Comparison of ENCODE assay signal across 10 cellular contexts in the genomic region with DNA sequence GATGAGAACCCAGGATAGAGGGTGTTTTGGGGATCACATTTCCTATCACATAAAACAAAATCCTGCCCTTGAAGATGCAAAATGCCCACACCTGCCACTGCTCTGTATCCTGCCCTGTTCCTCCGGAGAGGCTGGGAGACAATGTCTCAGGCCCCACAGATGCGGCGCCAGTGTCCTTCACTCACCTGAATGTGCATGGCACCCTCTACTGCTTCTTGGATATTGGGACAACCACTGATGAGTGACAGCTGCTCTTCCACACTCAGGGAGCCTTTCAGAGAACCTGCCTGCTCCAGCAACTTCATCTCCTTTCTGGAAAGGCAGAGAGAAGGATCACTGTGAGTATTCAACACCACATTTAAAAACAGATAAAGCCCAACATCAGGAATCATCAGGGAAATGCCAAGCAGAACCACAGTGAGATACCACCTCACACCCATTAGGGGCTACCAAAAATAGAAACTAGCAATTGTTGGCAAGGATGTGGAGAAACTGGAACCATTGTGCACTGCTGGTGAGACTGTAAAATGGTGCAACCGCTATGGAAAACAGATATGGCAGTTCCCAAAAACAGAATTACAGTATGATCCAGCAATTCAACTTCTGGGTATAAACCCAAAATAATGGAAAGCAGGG. TPM values are rescaled to one million over a fixed set of nuclear protein-coding genes. Genes with fewer than 3 reads are reported as not detected.
DNase-seq lines count a peak whose midpoint lies in the region; ATAC-seq and TF ChIP-seq lines count a peak whose summit lies in the region.
"Had no signal": no experiment of that assay in that cellular context is flagged by ENCODE, and none has a peak within 500 bp of the region (broad histone marks: within the 10 kb centered on the region; RNA-seq: fewer than 3 reads in every experiment).

No MANE protein-coding gene starts in this region.

- BruUV-seq in Calu3 (replicated peaks; lab: Mats Ljungman, UMichigan): no TSS peak
- no TSS peak for BruUV-seq in Panc1 (replicated peaks; lab: Mats Ljungman, UMichigan)

- no peaks in the 10 kb centered on the region for H3K27me3 Mint-ChIP-seq in Calu3 (ENCODE audit: unreplicated experiment)
- H3K27me3 Mint-ChIP-seq: central memory CD8-positive, alpha-beta T cell; naive B cell had no signal

- ATAC-seq in GM21576 (IDR thresholded peaks at IDR 0.05; ENCODE audit: unreplicated experiment) (peak; percentile 53), Panc1 (peak; percentile 98), left cardiac atrium (peak; percentile 61 to 62), GM19397 (IDR thresholded peaks at IDR 0.05; ENCODE audit: unreplicated experiment) (no peak), HG03039 (IDR thresholded peaks at IDR 0.05; ENCODE audit: unreplicated experiment) (no peak), GM21619 (IDR thresholded peaks at IDR 0.05; ENCODE audit: unreplicated experiment) (no peak)

- no peak overlapping the region for H3K27ac Mint-ChIP-seq in Calu3 (ENCODE audit: unreplicated experiment)

- POLR2A ChIA-PET in Panc1 (lab: Charles Lee): no interaction called here

- H3K4me3 ChIP-seq in Panc1 (ENCODE audit: low read depth in 2 of 2, low read length in 2 of 2): no peak overlapping the region

- no peaks in the 10 kb centered on the region for H3K27me3 ChIP-seq in Panc1 (ENCODE audit: control insufficient read depth, insufficient read depth, low read length)

- in situ Hi-C loops in Panc1 (cut with HindIII; ENCODE audit: low pct_unique_long_range_greater_than_20kb, low sequenced_read_pairs): no loop called here

- peak overlapping the region; percentile 29; the same call in 1 of the 2 replicates for H3K27ac ChIP-seq in Panc1 (ENCODE audit: low read length)

- no peaks in the 10 kb centered on the region for H3K36me3 Mint-ChIP-seq in Calu3 (ENCODE audit: insufficient read depth, unreplicated experiment)

- intact Hi-C loops in Calu3 (cut with micrococcal nuclease; ENCODE audit: unreplicated experiment) (loop anchor here (1.0 to 10.0 kb wide), 5 partner anchors 75 to 307 kb away; no protein-coding TSS in a partner anchor), Panc1 (cut with micrococcal nuclease; ENCODE audit: unreplicated experiment) (loop anchor here (1.0 to 2.0 kb wide), 2 partner anchors 293 to 307 kb away; no protein-coding TSS in a partner anchor), left cardiac atrium (cut with DNase I) (loop anchor here (2.0 to 5.0 kb wide), 2 partner anchors 293 to 307 kb away; no protein-coding TSS in a partner anchor)

- no peaks in the 10 kb centered on the region for H3K9me3 Mint-ChIP-seq in Calu3 (ENCODE audit: low read depth, unreplicated experiment)
- H3K9me3 Mint-ChIP-seq: central memory CD8-positive, alpha-beta T cell; naive B cell had no signal

- H3K4me3 Mint-ChIP-seq in Calu3 (ENCODE audit: low read depth, unreplicated experiment): no peak overlapping the region
- H3K4me3 Mint-ChIP-seq: central memory CD8-positive, alpha-beta T cell; naive B cell had no signal

- CTCF ChIA-PET in Calu3 (lab: Charles Lee): interaction anchor here (0.7 to 2.3 kb wide), 3 partner anchors 18 to 358 kb away, joined by 3 to 10 read pairs (median 4); no protein-coding TSS in a partner anchor
- CTCF ChIA-PET in Panc1 (lab: Charles Lee): interaction anchor here (0.7 kb wide), 1 partner anchor 292 kb away, joined by 3 read pairs; no protein-coding TSS in a partner anchor

- no peaks in the 10 kb centered on the region for H3K36me3 ChIP-seq in Panc1 (ENCODE audit: control insufficient read depth, insufficient read depth, low read length)

- no peaks in the 10 kb centered on the region for H3K4me1 ChIP-seq in Panc1 (ENCODE audit: control insufficient read depth, insufficient read depth, low read length)

- DNase-seq in Calu3: peak; percentile 69
- peak; percentile 39 for DNase-seq in Panc1 (ENCODE audit: low read depth, low spot score)
- DNase-seq in left cardiac atrium: no peak
- DNase-seq in HUDEP-2 (lab: John Stamatoyannopoulos, UW; ENCODE audit: unreplicated experiment in 76 of 76): no peak
- DNase-seq: naive B cell had no signal

- TF ChIP-seq CTCF in Calu3 (IDR thresholded peaks at IDR 0.05; ENCODE audit: unreplicated experiment) (peak; percentile 46), Panc1 (IDR thresholded peaks at IDR 0.05) (peak; percentile 84)

- no peaks in the 10 kb centered on the region for H3K4me1 Mint-ChIP-seq in Calu3 (ENCODE audit: low read depth, unreplicated experiment)
- H3K4me1 Mint-ChIP-seq: central memory CD8-positive, alpha-beta T cell; naive B cell had no signal

- no peaks in the 10 kb centered on the region for H3K9me3 ChIP-seq in Panc1 (ENCODE audit: control insufficient read depth, insufficient read depth, low read depth, low read length)

RNA-seq across cellular contexts. Expression of a gene that starts 36.4 kb away (rescaled TPM):
- total RNA-seq in Calu3 (2022) (12.2 TPM in 2 replicates), Panc1 (2021; ENCODE audit: unreplicated experiment) (13.4 TPM), left cardiac atrium (10 to 100 TPM; 24.9 to 31.0 TPM)
- 18.9 TPM for polyA plus RNA-seq in Panc1 (2012; ENCODE audit: insufficient read length)

Comparison
In these comparisons a context has a peak if more than half of its experiments do, and no peak if none do; other contexts are left out.
1. DNase-seq: peak in Calu3 (single experiment) and Panc1 (single experiment); none in left cardiac atrium (single experiment) and HUDEP-2 (0 of 76).
2. ATAC-seq: peak in GM21576 (single experiment), Panc1 (single experiment) and left cardiac atrium (2 of 2); none in GM19397 (single experiment), HG03039 (single experiment) and GM21619 (single experiment).